27 cellular contexts compared by ENCODE assay signal in genomic region chr17:28315846-28316705, GRCh38. TPM values are rescaled to one million over a fixed set of nuclear protein-coding genes. Genes with fewer than 3 reads are reported as not detected.
"Had no signal": no experiment of that assay in that cellular context is flagged by ENCODE, and none has a peak within 500 bp of the region (broad histone marks: within the 10 kb centered on the region; RNA-seq: fewer than 3 reads in every experiment).

No MANE protein-coding gene starts in this region.

- H3K4me3 Mint-ChIP-seq: activated CD8-positive, alpha-beta memory T cell treated with anti-CD3 and anti-CD28 coated beads, Interleukin-2, amount 10 ng/mL, durations not matched to agents 7 days and 5 days; central memory CD8-positive, alpha-beta T cell had no signal

- H3K9me3 Mint-ChIP-seq: activated CD4-positive, alpha-beta T cell treated with anti-CD3 and anti-CD28 coated beads, Interleukin-2, amount 10 ng/mL, durations not matched to agents 24 days and 14 days; activated CD8-positive, alpha-beta T cell treated with anti-CD3 and anti-CD28 coated beads for 36 hours; central memory CD8-positive, alpha-beta T cell; effector memory CD8-positive, alpha-beta T cell had no signal

- H3K27ac Mint-ChIP-seq: activated CD8-positive, alpha-beta memory T cell treated with anti-CD3 and anti-CD28 coated beads, Interleukin-2, amount 10 ng/mL, durations not matched to agents 7 days and 5 days; activated CD8-positive, alpha-beta T cell treated with anti-CD3 and anti-CD28 coated beads for 36 hours; activated naive CD8-positive, alpha-beta T cell; effector memory CD8-positive, alpha-beta T cell; naive thymus-derived CD4-positive, alpha-beta T cell had no signal

- DNase-seq: activated CD4-positive, alpha-beta T cell treated with anti-CD3 and anti-CD28 coated beads, Interleukin-2, amount 10 ng/mL, durations not matched to agents 24 days and 14 days; activated CD8-positive, alpha-beta memory T cell treated with anti-CD3 and anti-CD28 coated beads, Interleukin-2, amount 10 ng/mL, durations not matched to agents 7 days and 5 days; activated CD8-positive, alpha-beta T cell treated with anti-CD3 and anti-CD28 coated beads for 36 hours; activated gamma-delta T cell treated with Interleukin-2 at 50 U/mL for 16 hours; activated T-cell treated with anti-CD3 and anti-CD28 coated beads for 4 hours; amniotic stem cell; dorsolateral prefrontal cortex; effector memory CD8-positive, alpha-beta T cell; foreskin melanocyte; kidney glomerular epithelial cell; left ventricle myocardium inferior; naive thymus-derived CD4-positive, alpha-beta T cell; pancreas; psoas muscle; stimulated activated CD4-positive, alpha-beta T cell treated with anti-CD3 and anti-CD28 coated beads, Interleukin-4, amount 100 ng/mL, for 24 hours; stimulated activated naive CD4-positive, alpha-beta T cell treated with Interleukin-2 at 50 U/mL for 16 hours had no signal

- ATAC-seq: activated CD4-positive, CD25-positive, alpha-beta regulatory T cell treated with anti-CD3 and anti-CD28 coated beads, Interleukin-2, amount 50 U/mL, for 24 hours; activated CD8-positive, alpha-beta memory T cell treated with anti-CD3 and anti-CD28 coated beads, Interleukin-2, amount 10 ng/mL, durations not matched to agents 7 days and 5 days; activated CD8-positive, alpha-beta T cell treated with anti-CD3 and anti-CD28 coated beads for 36 hours; effector memory CD8-positive, alpha-beta T cell; esophagus mucosa; naive thymus-derived CD4-positive, alpha-beta T cell; pancreas; psoas muscle had no signal

- H3K36me3 Mint-ChIP-seq: naive thymus-derived CD4-positive, alpha-beta T cell had no signal

- H3K27me3 Mint-ChIP-seq: activated CD8-positive, alpha-beta T cell treated with anti-CD3 and anti-CD28 coated beads for 36 hours; activated naive CD8-positive, alpha-beta T cell; central memory CD8-positive, alpha-beta T cell; effector memory CD8-positive, alpha-beta T cell had no signal

RNA-seq across cellular contexts. Expression of gene SEBOX, which starts 48.9 kb away (rescaled TPM):
- total RNA-seq: activated CD4-positive, alpha-beta T cell treated with anti-CD3 and anti-CD28 coated beads, Interleukin-2, amount 10 ng/mL, durations not matched to agents 24 days and 14 days; activated CD8-positive, alpha-beta memory T cell treated with anti-CD3 and anti-CD28 coated beads, Interleukin-2, amount 10 ng/mL, durations not matched to agents 7 days and 5 days; activated CD8-positive, alpha-beta T cell treated with anti-CD3 and anti-CD28 coated beads for 36 hours; breast epithelium; dorsolateral prefrontal cortex; endothelial cell of umbilical vein; esophagus mucosa; hepatocyte; left ventricle myocardium inferior; lung microvascular endothelial cell; naive thymus-derived CD4-positive, alpha-beta T cell; pancreas; psoas muscle; right atrium auricular region; T-helper 2 cell treated with Interferon-gamma antibody and Interleukin-4, amounts not matched to agents 100 ng/mL and 5 ng/mL, for 36 hours; urinary bladder had no signal
